24 cellular contexts compared by ENCODE assay signal in genomic region chr14:81277096-81277495, GRCh38.
"Had no signal": no experiment of that assay in that cellular context is flagged by ENCODE, and none has a peak within 500 bp of the region (broad histone marks: within the 10 kb centered on the region; RNA-seq: fewer than 3 reads in every experiment).

No MANE protein-coding gene starts in this region.

- H3K9me3 ChIP-seq: esophagus squamous epithelium, mucosa of descending colon, prostate gland, right atrium auricular region, sigmoid colon, testis, tibial artery had no signal

- H3K9me3 Mint-ChIP-seq: dendritic cell treated with granulocyte-macrophage colony-stimulating factor and Interleukin-4, amounts not matched to agents 40 ng/mL and 50 ng/mL, for 4 days; mesothelial cell of epicardium; naive B cell; natural killer cell treated with Interleukin-12 subunit alpha and Interleukin-12 subunit beta and Interleukin-15 and Interleukin-18, amount 100 ng/mL, for 72 hours; stimulated activated memory B cell treated with anti-CD40 and anti-IgM and Interleukin-4, amounts not matched to agents 10 μg/mL and 1 μg/mL and 100 μg/mL, for 72 hours; type B pancreatic cell had no signal

- FAIRE-seq: colon, endometrium, kidney had no signal

- H3K27ac Mint-ChIP-seq: dendritic cell treated with granulocyte-macrophage colony-stimulating factor and Interleukin-4, amounts not matched to agents 40 ng/mL and 50 ng/mL, for 4 days; mesothelial cell of epicardium; naive B cell; natural killer cell treated with Interleukin-12 subunit alpha and Interleukin-12 subunit beta and Interleukin-15 and Interleukin-18, amount 100 ng/mL, for 72 hours; stimulated activated memory B cell treated with anti-CD40 and anti-IgM and Interleukin-4, amounts not matched to agents 10 μg/mL and 1 μg/mL and 100 μg/mL, for 72 hours; type B pancreatic cell had no signal

- H3K4me3 ChIP-seq: esophagus squamous epithelium, mucosa of descending colon, prostate gland, right atrium auricular region, sigmoid colon, testis, tibial artery had no signal

- H3K36me3 ChIP-seq: prostate gland, right atrium auricular region, sigmoid colon, tibial artery had no signal

- H3K27me3 ChIP-seq: esophagus squamous epithelium, right atrium auricular region, sigmoid colon, testis had no signal

- H3K4me1 ChIP-seq: prostate gland, right atrium auricular region, sigmoid colon, tibial artery had no signal

- DNase-seq: effector memory CD4-positive, alpha-beta T cell; erythroblast; esophagus squamous epithelium; foreskin melanocyte; kidney; mesenchymal stem cell; mucosa of descending colon; naive B cell; sigmoid colon; stimulated activated CD4-positive, alpha-beta T cell treated with anti-CD3 and anti-CD28 coated beads, Interleukin-4, amount 100 ng/mL, for 4 hours; stimulated activated naive CD8-positive, alpha-beta T cell treated with anti-CD3 and anti-CD28 coated beads, Interleukin-15, Interleukin-2, amounts not matched to agents 100 U/mL and 50 U/mL, for 24 hours; substantia nigra; testis; tibial artery had no signal

- H3K27ac ChIP-seq: prostate gland, sigmoid colon, tibial artery had no signal

- H3K27me3 Mint-ChIP-seq: natural killer cell treated with Interleukin-12 subunit alpha and Interleukin-12 subunit beta and Interleukin-15 and Interleukin-18, amount 100 ng/mL, for 72 hours; type B pancreatic cell had no signal

- H3K4me3 Mint-ChIP-seq: dendritic cell treated with granulocyte-macrophage colony-stimulating factor and Interleukin-4, amounts not matched to agents 40 ng/mL and 50 ng/mL, for 4 days; mesothelial cell of epicardium; natural killer cell treated with Interleukin-12 subunit alpha and Interleukin-12 subunit beta and Interleukin-15 and Interleukin-18, amount 100 ng/mL, for 72 hours; neural crest cell; stimulated activated memory B cell treated with anti-CD40 and anti-IgM and Interleukin-4, amounts not matched to agents 10 μg/mL and 1 μg/mL and 100 μg/mL, for 72 hours; type B pancreatic cell had no signal

- H3K36me3 Mint-ChIP-seq: naive B cell; natural killer cell treated with Interleukin-12 subunit alpha and Interleukin-12 subunit beta and Interleukin-15 and Interleukin-18, amount 100 ng/mL, for 72 hours; stimulated activated memory B cell treated with anti-CD40 and anti-IgM and Interleukin-4, amounts not matched to agents 10 μg/mL and 1 μg/mL and 100 μg/mL, for 72 hours had no signal
